In the genomic region with DNA sequence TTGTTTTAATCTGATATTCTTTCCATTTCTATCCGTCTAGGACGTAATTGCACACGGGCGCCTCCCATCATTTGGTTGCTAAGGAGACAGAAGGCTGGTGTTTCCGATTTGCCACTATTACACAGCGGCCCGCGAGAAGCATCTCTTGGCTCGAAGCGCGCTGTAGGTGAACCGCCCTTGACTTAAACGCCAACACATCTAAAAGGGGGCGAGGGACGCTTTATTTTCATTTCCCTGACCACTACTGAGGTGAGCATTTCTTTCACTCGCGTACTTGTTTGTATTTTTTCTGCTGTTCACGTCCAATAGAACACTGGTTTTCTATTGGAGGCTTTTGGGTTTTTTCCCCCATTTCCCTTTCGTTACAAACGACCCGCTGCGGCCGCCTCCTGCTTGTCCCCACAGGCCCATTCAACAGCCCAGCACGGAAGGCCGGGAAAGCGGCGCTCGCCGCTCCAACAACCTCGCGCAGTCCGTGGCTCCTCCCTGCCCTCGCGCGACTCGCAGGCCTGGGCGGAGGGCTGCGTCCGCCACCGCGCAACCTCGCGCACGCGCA, we compare ENCODE assay signal across 8 cellular contexts. TPM values are rescaled to one million over a fixed set of nuclear protein-coding genes. Genes with fewer than 3 reads are reported as not detected.
A peak's percentile ranks its signal among the peaks of the same experiment; 100 is the strongest.
DNase-seq lines count a peak whose midpoint lies in the region; ATAC-seq and TF ChIP-seq lines count a peak whose summit lies in the region.

No MANE protein-coding gene starts in this region.

- H3K27ac Mint-ChIP-seq in activated naive CD4-positive, alpha-beta T cell treated with anti-CD3 and anti-CD28 coated beads for 36 hours: peak overlapping the region; percentile 96

- H3K36me3 ChIP-seq in ovary: no peaks in the 10 kb centered on the region
- H3K36me3 ChIP-seq in upper lobe of right lung: no peaks in the 10 kb centered on the region

- intact Hi-C loops in activated naive CD4-positive, alpha-beta T cell treated with anti-CD3 and anti-CD28 coated beads for 36 hours (cut with micrococcal nuclease): loop anchor here (1.0 to 10.0 kb wide), 10 partner anchors 76 to 1370 kb away; a partner anchor contains a TSS
- intact Hi-C loops in ovary (cut with DNase I): loop anchor here in 2 of 4 donors (10.0 kb wide), 3 partner anchors 290 to 1160 kb away; a partner anchor contains a TSS
- intact Hi-C loops in upper lobe of right lung (cut with DNase I): no loop called here

- DNase-seq in Daoy (ENCODE audit: low read depth): peak; percentile 73
- DNase-seq in Jurkat, Clone E6-1 (ENCODE audit: low read depth, low spot score): peak; percentile 70
- DNase-seq in activated naive CD4-positive, alpha-beta T cell treated with anti-CD3 and anti-CD28 coated beads for 36 hours: peak; percentile 75
- peak; percentile 80 for DNase-seq in globus pallidus (ENCODE audit: low spot score)
- peak in 4 of 5 donors; percentile 38 to 69 (median 62) for DNase-seq in ovary
- peak; percentile 74 for DNase-seq in upper lobe of right lung

- H3K4me1 ChIP-seq in ovary (ENCODE audit: insufficient read depth) (peaks cover 8% of the 10 kb centered on the region), upper lobe of right lung (peaks cover 25% of the 10 kb centered on the region)

- peak; percentile 58 for ATAC-seq in GM21576 (IDR thresholded peaks at IDR 0.05; ENCODE audit: unreplicated experiment)
- ATAC-seq in upper lobe of right lung: peak; percentile 83

- H3K4me1 Mint-ChIP-seq in activated naive CD4-positive, alpha-beta T cell treated with anti-CD3 and anti-CD28 coated beads for 36 hours (ENCODE audit: low read depth): peaks cover 39% of the 10 kb centered on the region

- no peak for TF ChIP-seq EP300 in ovary (IDR thresholded peaks at IDR 0.05)

- CTCF ChIA-PET in activated naive CD4-positive, alpha-beta T cell treated with anti-CD3 and anti-CD28 coated beads for 36 hours (lab: Charles Lee): interaction anchor here (1.4 to 7.9 kb wide), 2 partner anchors 15 to 18 kb away, joined by 3 to 72 read pairs; a partner anchor contains a TSS

- H3K4me3 ChIP-seq in Jurkat, Clone E6-1 (ENCODE audit: low read length): peak overlapping the region; percentile 58
- H3K4me3 ChIP-seq in ovary (peak overlapping the region; percentile 53), upper lobe of right lung (peak overlapping the region; percentile 54)

- H3K9me3 ChIP-seq in ovary (no peaks in the 10 kb centered on the region), upper lobe of right lung (no peaks in the 10 kb centered on the region)

- H3K27me3 Mint-ChIP-seq in activated naive CD4-positive, alpha-beta T cell treated with anti-CD3 and anti-CD28 coated beads for 36 hours (ENCODE audit: low read depth): no peaks in the 10 kb centered on the region

- H3K9me3 Mint-ChIP-seq in activated naive CD4-positive, alpha-beta T cell treated with anti-CD3 and anti-CD28 coated beads for 36 hours: no peaks in the 10 kb centered on the region

- H3K27me3 ChIP-seq in ovary (no peaks in the 10 kb centered on the region), upper lobe of right lung (no peaks in the 10 kb centered on the region)

- TF ChIP-seq POLR2A in Raji (IDR thresholded peaks at IDR 0.05; ENCODE audit: insufficient read depth, low read depth, low read length) (peak; percentile 70), ovary (IDR thresholded peaks at IDR 0.05) (peak; percentile 34)

- H3K4me3 Mint-ChIP-seq in activated naive CD4-positive, alpha-beta T cell treated with anti-CD3 and anti-CD28 coated beads for 36 hours: peak overlapping the region; percentile 93

- peaks cover 8% of the 10 kb centered on the region for H3K36me3 Mint-ChIP-seq in activated naive CD4-positive, alpha-beta T cell treated with anti-CD3 and anti-CD28 coated beads for 36 hours (ENCODE audit: low read depth)

- H3K27ac ChIP-seq in ovary (peak overlapping the region; percentile 56 to 78), upper lobe of right lung (peak overlapping the region; percentile 85)

- no peak for TF ChIP-seq CTCF in ovary (IDR thresholded peaks at IDR 0.05)
- TF ChIP-seq CTCF in upper lobe of right lung (IDR thresholded peaks at IDR 0.05): no peak

- WGBS in ovary, 3 donors: 0% methylated on average over 39 to 45 of the region's 45 CpGs

RNA-seq across cellular contexts. Expression of a gene that starts 0.5 kb away (rescaled TPM):
- 92.2 and 92.7 TPM in 2 replicates for total RNA-seq in Daoy (2014; rRNA removed; shearing (Covaris generic))
- 65.2 TPM for polyA plus RNA-seq in Jurkat, Clone E6-1 (2012; ENCODE audit: insufficient read depth, insufficient read length)
- total RNA-seq in activated naive CD4-positive, alpha-beta T cell treated with anti-CD3 and anti-CD28 coated beads for 36 hours: 10 to 100 TPM; 19.2 to 21.7 TPM
- total RNA-seq in ovary (10 to 100 TPM; 30.4 to 73.4 (median 34.6) TPM), upper lobe of right lung (42.9 TPM)
- 10 to 100 TPM; 33.9 to 39.5 TPM for polyA plus RNA-seq in ovary

RNA-seq across cellular contexts. Expression of a gene that starts 14.0 kb away (rescaled TPM):
- 0.34 and 0.39 TPM in 2 replicates for total RNA-seq in Daoy (2014; rRNA removed; shearing (Covaris generic))
- not detected for polyA plus RNA-seq in Jurkat, Clone E6-1 (2012; ENCODE audit: insufficient read depth, insufficient read length)
- under 1 TPM in 1 of 2 experiments, not detected in 1; 0.07 TPM for total RNA-seq in activated naive CD4-positive, alpha-beta T cell treated with anti-CD3 and anti-CD28 coated beads for 36 hours
- total RNA-seq in ovary (under 1 TPM; 0.24 to 0.83 (median 0.50) TPM), upper lobe of right lung (0.84 TPM)
- under 1 TPM; 0.38 to 0.52 TPM for polyA plus RNA-seq in ovary

Comparison
In these comparisons a context has a peak if more than half of its experiments do, and no peak if none do; other contexts are left out.
1. Peak in every context shown above with its lines: DNase-seq, ATAC-seq, H3K4me3 ChIP-seq and H3K27ac ChIP-seq.